8 cellular contexts compared by ENCODE assay signal in the genomic region with DNA sequence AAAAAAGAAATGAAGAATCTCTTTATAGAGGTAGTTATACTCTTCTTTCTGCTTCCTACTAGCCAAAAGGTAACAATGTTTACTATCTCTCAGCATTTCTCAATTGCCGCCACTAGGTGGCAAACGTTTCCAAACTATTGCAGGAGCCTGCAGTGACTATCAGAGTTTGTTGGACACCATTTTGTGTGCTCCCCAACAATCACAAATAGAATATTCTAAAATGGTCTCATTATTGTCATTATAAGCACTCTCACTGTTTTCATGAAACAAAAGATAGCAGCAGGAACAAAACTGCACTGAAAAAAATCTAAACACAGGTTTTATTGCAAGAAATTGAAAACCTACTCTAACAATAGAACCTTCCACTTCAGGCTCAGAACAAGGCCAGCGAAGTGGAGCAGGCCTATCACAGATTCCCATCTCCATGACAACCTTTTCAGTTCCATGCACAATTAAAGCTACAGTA.
DNase-seq lines count a peak whose midpoint lies in the region; ATAC-seq, FAIRE-seq and TF ChIP-seq lines count a peak whose summit lies in the region.

No MANE protein-coding gene starts in this region.

- TF ChIP-seq EP300 in HepG2 (IDR thresholded peaks at IDR 0.05; ENCODE audit: low read depth in 2 of 2, low read length in 2 of 2): no peak
- no peak for TF ChIP-seq EP300 in HepG2 (CRISPR knock-in tag; IDR thresholded peaks at IDR 0.05; ENCODE audit: borderline replicate concordance)

- no peaks in the 10 kb centered on the region for H3K9me3 ChIP-seq in HepG2 (ENCODE audit: low read length)

- peak; percentile 74 for TF ChIP-seq RAD21 in HepG2 (CRISPR knock-in tag; IDR thresholded peaks at IDR 0.05)

- no peaks in the 10 kb centered on the region for H3K79me2 ChIP-seq in HepG2 (ENCODE audit: insufficient read depth, low read length)

- no peak for TF ChIP-seq POLR2A in HepG2 (IDR thresholded peaks at IDR 0.05; ENCODE audit: insufficient read depth in 1 of 2, low read depth in 2 of 2, low read length in 2 of 2)

- 2% methylated on average over 3 of the region's 3 CpGs for WGBS in HepG2 (ENCODE audit: low lambda C conversion rate)

- H3K27me3 ChIP-seq in HepG2 (ENCODE audit: control insufficient read depth in 1 of 2, insufficient read depth in 2 of 2, low read length in 2 of 2): no peaks in the 10 kb centered on the region

- TF ChIP-seq CTCF in C4-2B (conservative IDR thresholded peaks at IDR 0.05) (peak; percentile 87), choroid plexus epithelial cell (conservative IDR thresholded peaks at IDR 0.05; ENCODE audit: low read depth, low read length) (peak; percentile 84), HepG2 (CRISPR knock-in tag; IDR thresholded peaks at IDR 0.05) (peak; percentile 84)

- in situ Hi-C loops in HepG2 (cut with HindIII; ENCODE audit: extremely low pct_ligation_motif_present, low pct_unique_long_range_greater_than_20kb): no loop called here

- POLR2A ChIA-PET in HepG2 (lab: Yijun Ruan, JAX): no interaction called here

- no peaks in the 10 kb centered on the region for H4K20me1 ChIP-seq in HepG2 (ENCODE audit: insufficient read depth, low read length)

- H3K4me3 ChIP-seq in choroid plexus epithelial cell (ENCODE audit: low read depth, low read length) (no peak overlapping the region), HepG2 (replicated peaks in 1 of 3; ENCODE audit: insufficient read depth in 1 of 3, low read depth in 2 of 3, low read length in 3 of 3) (no peak overlapping the region)

- intact Hi-C loops in HepG2 (cut with micrococcal nuclease; ENCODE audit: unreplicated experiment): loop anchor here (1.0 to 2.0 kb wide), 5 partner anchors 301 to 557 kb away; no protein-coding TSS in a partner anchor

- CTCF ChIA-PET in HepG2 (lab: Yijun Ruan, JAX; ENCODE audit: low intra/inter-chr PET ratio, low total read pairs): interaction anchor here (1.0 to 2.4 kb wide), 6 partner anchors 301 to 556 kb away, joined by 3 to 16 read pairs (median 6); no protein-coding TSS in a partner anchor

- H3K4me2 ChIP-seq in HepG2 (ENCODE audit: low read depth, low read length): no peak overlapping the region; the same call in 1 of the 2 replicates

- H3K36me3 ChIP-seq in HepG2 (replicated peaks in 1 of 2; ENCODE audit: control insufficient read depth in 1 of 2, insufficient read depth in 2 of 2, low read length in 2 of 2): no peaks in the 10 kb centered on the region

- BruUV-seq in HepG2 (replicated peaks; lab: Mats Ljungman, UMichigan): no TSS peak

- peak overlapping the region; percentile 58 for H2AFZ ChIP-seq in HepG2 (ENCODE audit: low read length)

- H3K27ac ChIP-seq in C4-2B (no peak overlapping the region), HepG2 (ENCODE audit: extremely low read length, insufficient read depth, low read length) (no peak overlapping the region)

- ATAC-seq in HG03354 (IDR thresholded peaks at IDR 0.05; ENCODE audit: poor library complexity, severe bottlenecking, unreplicated experiment): peak; percentile 99
- peak; percentile 84 to 85 for ATAC-seq in activated CD4-positive, CD25-positive, alpha-beta regulatory T cell treated with anti-CD3 and anti-CD28 coated beads, Interleukin-2, amount 50 U/mL, for 24 hours
- ATAC-seq in HepG2: peak; percentile 94

- peak; percentile 2 for DNase-seq in GM19240 (ENCODE audit: insufficient read length, low spot score)
- peak; percentile 50 for DNase-seq in NCI-H226
- peak; percentile 86 for DNase-seq in choroid plexus epithelial cell (ENCODE audit: low read depth)
- DNase-seq in HepG2 (ENCODE audit: low spot score): peak; percentile 73
- DNase-seq in stimulated activated CD4-positive, alpha-beta T cell treated with anti-CD3 and anti-CD28 coated beads, TNF-alpha, amount 100 ng/mL, for 1 hour (ENCODE audit: low read depth in 3 of 3, low spot score in 1 of 3): peak; percentile 17 to 25 (median 21)

- FAIRE-seq in HepG2 (lab: Jason Lieb, UNC): peak; percentile 83

- no peak overlapping the region for H3K9ac ChIP-seq in HepG2 (ENCODE audit: insufficient read depth, low read depth, low read length)

- H3K4me1 ChIP-seq in HepG2 (ENCODE audit: insufficient read depth, low read length): no peaks in the 10 kb centered on the region

TF ChIP-seq in HepG2, 621 proteins besides CTCF, POLR2A, EP300 and RAD21 (continues in another document):
- no peak for TF ChIP-seq ADNP (CRISPR knock-in tag; IDR thresholded peaks at IDR 0.05)
- TF ChIP-seq ZNF549 (CRISPR knock-in tag; IDR thresholded peaks at IDR 0.05): no peak
- TF ChIP-seq, protein P1, sequence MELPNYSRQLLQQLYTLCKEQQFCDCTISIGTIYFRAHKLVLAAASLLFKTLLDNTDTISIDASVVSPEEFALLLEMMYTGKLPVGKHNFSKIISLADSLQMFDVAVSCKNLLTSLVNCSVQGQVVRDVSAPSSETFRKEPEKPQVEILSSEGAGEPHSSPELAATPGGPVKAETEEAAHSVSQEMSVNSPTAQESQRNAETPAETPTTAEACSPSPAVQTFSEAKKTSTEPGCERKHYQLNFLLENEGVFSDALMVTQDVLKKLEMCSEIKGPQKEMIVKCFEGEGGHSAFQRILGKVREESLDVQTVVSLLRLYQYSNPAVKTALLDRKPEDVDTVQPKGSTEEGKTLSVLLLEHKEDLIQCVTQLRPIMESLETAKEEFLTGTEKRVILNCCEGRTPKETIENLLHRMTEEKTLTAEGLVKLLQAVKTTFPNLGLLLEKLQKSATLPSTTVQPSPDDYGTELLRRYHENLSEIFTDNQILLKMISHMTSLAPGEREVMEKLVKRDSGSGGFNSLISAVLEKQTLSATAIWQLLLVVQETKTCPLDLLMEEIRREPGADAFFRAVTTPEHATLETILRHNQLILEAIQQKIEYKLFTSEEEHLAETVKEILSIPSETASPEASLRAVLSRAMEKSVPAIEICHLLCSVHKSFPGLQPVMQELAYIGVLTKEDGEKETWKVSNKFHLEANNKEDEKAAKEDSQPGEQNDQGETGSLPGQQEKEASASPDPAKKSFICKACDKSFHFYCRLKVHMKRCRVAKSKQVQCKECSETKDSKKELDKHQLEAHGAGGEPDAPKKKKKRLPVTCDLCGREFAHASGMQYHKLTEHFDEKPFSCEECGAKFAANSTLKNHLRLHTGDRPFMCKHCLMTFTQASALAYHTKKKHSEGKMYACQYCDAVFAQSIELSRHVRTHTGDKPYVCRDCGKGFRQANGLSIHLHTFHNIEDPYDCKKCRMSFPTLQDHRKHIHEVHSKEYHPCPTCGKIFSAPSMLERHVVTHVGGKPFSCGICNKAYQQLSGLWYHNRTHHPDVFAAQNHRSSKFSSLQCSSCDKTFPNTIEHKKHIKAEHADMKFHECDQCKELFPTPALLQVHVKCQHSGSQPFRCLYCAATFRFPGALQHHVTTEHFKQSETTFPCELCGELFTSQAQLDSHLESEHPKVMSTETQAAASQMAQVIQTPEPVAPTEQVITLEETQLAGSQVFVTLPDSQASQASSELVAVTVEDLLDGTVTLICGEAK (IDR thresholded peaks at IDR 0.05): no peak
- TF ChIP-seq, protein P1 (CRISPR knock-in tag; IDR thresholded peaks at IDR 0.05): no peak
- no peak for TF ChIP-seq CREB1 (IDR thresholded peaks at IDR 0.05)
- no peak for TF ChIP-seq CREB1 (CRISPR knock-in tag; IDR thresholded peaks at IDR 0.05)
- no peak for TF ChIP-seq ZNF564 (CRISPR knock-in tag; IDR thresholded peaks at IDR 0.05)
- TF ChIP-seq, protein P2, sequence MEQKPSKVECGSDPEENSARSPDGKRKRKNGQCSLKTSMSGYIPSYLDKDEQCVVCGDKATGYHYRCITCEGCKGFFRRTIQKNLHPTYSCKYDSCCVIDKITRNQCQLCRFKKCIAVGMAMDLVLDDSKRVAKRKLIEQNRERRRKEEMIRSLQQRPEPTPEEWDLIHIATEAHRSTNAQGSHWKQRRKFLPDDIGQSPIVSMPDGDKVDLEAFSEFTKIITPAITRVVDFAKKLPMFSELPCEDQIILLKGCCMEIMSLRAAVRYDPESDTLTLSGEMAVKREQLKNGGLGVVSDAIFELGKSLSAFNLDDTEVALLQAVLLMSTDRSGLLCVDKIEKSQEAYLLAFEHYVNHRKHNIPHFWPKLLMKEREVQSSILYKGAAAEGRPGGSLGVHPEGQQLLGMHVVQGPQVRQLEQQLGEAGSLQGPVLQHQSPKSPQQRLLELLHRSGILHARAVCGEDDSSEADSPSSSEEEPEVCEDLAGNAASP (CRISPR knock-in tag; IDR thresholded peaks at IDR 0.05; ENCODE audit: borderline replicate concordance): no peak
- no peak for TF ChIP-seq NFIB (CRISPR knock-in tag; IDR thresholded peaks at IDR 0.05; ENCODE audit: borderline replicate concordance)

Comparison
In these comparisons a context has a peak if more than half of its experiments do, and no peak if none do; other contexts are left out.
1. DNase-seq: peak in every context shown above with its lines; median percentile 86 in choroid plexus epithelial cell; 73 in HepG2; 50 in NCI-H226; 21 in stimulated activated CD4-positive, alpha-beta T cell treated with anti-CD3 and anti-CD28 coated beads, TNF-alpha, amount 100 ng/mL, for 1 hour; 2 in GM19240.